ENCODE assay signal across 10 cellular contexts in the genomic region with DNA sequence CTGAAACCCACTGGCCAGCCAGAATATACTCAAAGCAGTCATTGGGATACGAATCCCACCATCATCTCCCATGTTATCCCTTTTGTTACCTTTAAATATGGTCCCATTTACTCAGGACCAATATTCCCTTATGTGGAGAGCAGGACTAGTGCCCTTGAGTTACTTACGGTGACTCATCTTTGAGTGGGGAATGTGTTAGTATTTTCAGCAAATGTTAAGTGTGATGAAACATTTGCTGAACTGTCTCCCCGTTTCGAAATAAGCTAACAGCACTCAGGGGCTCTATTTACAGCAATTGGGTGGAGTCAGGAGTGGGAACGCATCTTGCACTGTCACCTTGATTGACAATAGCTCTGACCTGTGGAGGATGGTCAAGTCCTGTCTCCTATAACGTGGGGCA.
DNase-seq lines count a peak whose midpoint lies in the region; ATAC-seq and TF ChIP-seq lines count a peak whose summit lies in the region.
"Had no signal": no experiment of that assay in that cellular context is flagged by ENCODE, and none has a peak within 500 bp of the region (broad histone marks: within the 10 kb centered on the region; RNA-seq: fewer than 3 reads in every experiment).

No MANE protein-coding gene starts in this region.

- no peak overlapping the region for H3K27ac Mint-ChIP-seq in osteocyte (ENCODE audit: unreplicated experiment)
- H3K27ac Mint-ChIP-seq: endodermal cell had no signal

- no peaks in the 10 kb centered on the region for H3K36me3 Mint-ChIP-seq in osteocyte (ENCODE audit: unreplicated experiment)

- H3K27me3 Mint-ChIP-seq in osteocyte (ENCODE audit: unreplicated experiment) = no peaks in the 10 kb centered on the region

- ATAC-seq in GM21447 (IDR thresholded peaks at IDR 0.05; ENCODE audit: unreplicated experiment) (peak; percentile 4), HG02571 (IDR thresholded peaks at IDR 0.05; ENCODE audit: unreplicated experiment) (no peak)

- no peak overlapping the region for H3K4me3 Mint-ChIP-seq in osteocyte (ENCODE audit: unreplicated experiment)
- H3K4me3 Mint-ChIP-seq: endodermal cell had no signal

- H3K4me3 ChIP-seq in fibroblast of the aortic adventitia (ENCODE audit: low read depth, low read length) (peak overlapping the region; percentile 40), skin epidermis (no peak overlapping the region)
- H3K4me3 ChIP-seq: SK-N-MC had no signal

- H3K9me3 Mint-ChIP-seq in osteocyte (ENCODE audit: unreplicated experiment) = no peaks in the 10 kb centered on the region
- H3K9me3 Mint-ChIP-seq: endodermal cell had no signal

- DNase-seq in RKO (ENCODE audit: low spot score) = peak; percentile 65
- DNase-seq in fibroblast of the aortic adventitia (ENCODE audit: low read depth) = peak; percentile 91
- DNase-seq in NCI-H187 (lab: John Stamatoyannopoulos, UW) = no peak
- DNase-seq in osteocyte (ENCODE audit: extremely low spot score, unreplicated experiment) = no peak
- DNase-seq in GM19240 (ENCODE audit: insufficient read length, low spot score) = no peak

- H3K27ac ChIP-seq in skin epidermis = peak overlapping the region in 19 of 21 experiments; percentile 7 to 89 (median 57)
- H3K27ac ChIP-seq: SK-N-MC had no signal

- H3K4me1 Mint-ChIP-seq in osteocyte (ENCODE audit: unreplicated experiment) = peaks cover 8% of the 10 kb centered on the region

- TF ChIP-seq CTCF in fibroblast of the aortic adventitia (IDR thresholded peaks at IDR 0.05; ENCODE audit: insufficient read depth, low read length) = no peak
- no peak for TF ChIP-seq CTCF in osteocyte (IDR thresholded peaks at IDR 0.05)

Comparison
In these comparisons a context has a peak if more than half of its experiments do, and no peak if none do; other contexts are left out.
1. DNase-seq: peak in RKO (single experiment) and fibroblast of the aortic adventitia (single experiment); none in NCI-H187 (0 of 2), osteocyte (single experiment) and GM19240 (single experiment).